22 cellular contexts compared by ENCODE assay signal in the genomic region with DNA sequence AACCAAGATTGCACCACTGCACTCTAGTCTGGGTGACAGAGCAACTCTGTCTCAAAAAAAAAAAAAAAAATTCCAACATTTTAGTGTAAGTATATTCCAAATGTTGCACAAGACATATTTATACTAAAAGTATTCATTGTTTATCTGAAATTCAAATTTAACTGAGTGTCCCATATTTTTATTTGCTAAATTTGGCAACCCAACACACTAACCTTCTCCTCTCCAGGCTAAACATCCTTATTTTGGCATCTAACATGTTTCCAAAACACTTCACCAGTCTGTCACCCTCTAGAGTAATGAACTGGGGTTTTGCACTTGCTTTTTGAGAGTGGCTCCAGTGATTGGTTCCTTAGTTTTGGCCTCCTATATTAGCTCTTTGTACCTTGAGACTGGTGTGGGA.
"Had no signal": no experiment of that assay in that cellular context is flagged by ENCODE, and none has a peak within 500 bp of the region (broad histone marks: within the 10 kb centered on the region; RNA-seq: fewer than 3 reads in every experiment).

No MANE protein-coding gene starts in this region.

- H3K9me3 ChIP-seq: MG63, SK-N-SH had no signal

- H3K4me3 ChIP-seq: MG63 had no signal

- H3K27me3 ChIP-seq: MG63 had no signal

- H3K4me2 ChIP-seq: SK-N-SH had no signal

- H3K36me3 ChIP-seq: MG63 had no signal

- H3K9ac ChIP-seq: SK-N-SH had no signal

- ATAC-seq: Panc1, PC-3 had no signal

- H3K27ac ChIP-seq: HL-60, RWPE1 had no signal

- DNase-seq: Karpas-422, KG1, MG63, NCI-H1092, NCI-H1105 treated with DMSO at 0.1 percent for 48 hours, NCI-H1436, NCI-H187, NCI-H2029, NCI-H2081 treated with DMSO at 0.1 percent for 48 hours, NCI-H2171, NCI-H226, NCI-H446, NCI-H510A, NCI-H524 treated with DMSO at 0.1 percent for 48 hours, NCI-H69, NCI-H774, PC-3, SHP77, SK-N-SH had no signal
